ENCODE assay signal across 21 cellular contexts in genomic region chr4:97104006-97104405, GRCh38.
"Had no signal": no experiment of that assay in that cellular context is flagged by ENCODE, and none has a peak within 500 bp of the region (broad histone marks: within the 10 kb centered on the region; RNA-seq: fewer than 3 reads in every experiment).

No MANE protein-coding gene starts in this region.

- H3K27ac ChIP-seq: dorsolateral prefrontal cortex, esophagus muscularis mucosa, lower lobe of right lung, parathyroid adenoma, right atrium auricular region, sigmoid colon, stomach, thyroid gland, vagina had no signal

- DNase-seq: dorsolateral prefrontal cortex; effector CD4-positive, alpha-beta T cell; foreskin melanocyte; left ventricle myocardium superior; lower lobe of right lung; naive B cell; sigmoid colon; stimulated activated CD4-positive, alpha-beta T cell treated with anti-CD3 and anti-CD28 coated beads, Interleukin-2, amount 100 ng/mL, for 24 hours; stimulated activated CD4-positive, alpha-beta T cell treated with anti-CD3 and anti-CD28 coated beads, Interleukin-4, amount 100 ng/mL, for 24 hours; stimulated activated naive CD4-positive, alpha-beta T cell treated with Interleukin-2 at 50 U/mL for 16 hours; stomach; thyroid gland; trophoblast cell had no signal

- H3K4me3 ChIP-seq: dorsolateral prefrontal cortex, esophagus muscularis mucosa, lower lobe of right lung, right atrium auricular region, sigmoid colon, stomach, thyroid gland, vagina had no signal

- FAIRE-seq: colon, keratinocyte had no signal

- H3K27me3 ChIP-seq: dorsolateral prefrontal cortex, esophagus muscularis mucosa, right atrium auricular region, sigmoid colon, stomach, thyroid gland, vagina had no signal

- H3K9ac ChIP-seq: parathyroid adenoma had no signal

- H3K36me3 ChIP-seq: esophagus muscularis mucosa, lower lobe of right lung, right atrium auricular region, sigmoid colon, stomach, thyroid gland, vagina had no signal

- H3K9me3 ChIP-seq: esophagus muscularis mucosa, lower lobe of right lung, right atrium auricular region, sigmoid colon, stomach, thyroid gland, vagina had no signal

- H3K4me1 ChIP-seq: esophagus muscularis mucosa, lower lobe of right lung, parathyroid adenoma, right atrium auricular region, sigmoid colon, stomach, thyroid gland, vagina had no signal

- ATAC-seq: left ventricle myocardium superior; lower lobe of right lung; natural killer cell treated with Interleukin-12 subunit alpha and Interleukin-12 subunit beta and Interleukin-15 and Interleukin-18, amount 100 ng/mL, for 72 hours; stimulated activated effector memory CD8-positive, alpha-beta T cell treated with anti-CD3 and anti-CD28 coated beads, Interleukin-12 subunit alpha, Interleukin-12 subunit beta, amount 100 ng/mL, for 72 hours had no signal

- H2AFZ ChIP-seq: parathyroid adenoma had no signal
